ENCODE assay signal across 31 cellular contexts in genomic region chr12:130477221-130477620, GRCh38.
"Had no signal": no experiment of that assay in that cellular context is flagged by ENCODE, and none has a peak within 500 bp of the region (broad histone marks: within the 10 kb centered on the region; RNA-seq: fewer than 3 reads in every experiment).

No MANE protein-coding gene starts in this region.

- H3K36me3 Mint-ChIP-seq: activated naive CD8-positive, alpha-beta T cell had no signal

- H3K9me3 ChIP-seq: esophagus muscularis mucosa, gastrocnemius medialis had no signal

- ATAC-seq: activated CD4-positive, CD25-positive, alpha-beta regulatory T cell treated with anti-CD3 and anti-CD28 coated beads, Interleukin-2, amount 50 U/mL, for 24 hours; activated CD8-positive, alpha-beta T cell treated with anti-CD3 and anti-CD28 coated beads for 36 hours; activated T-cell treated with anti-CD3 and anti-CD28 coated beads, Interleukin-2, amount 50 U/mL, for 4 hours; activated T-helper 17 cell treated with anti-CD3 and anti-CD28 coated beads, Interleukin-2, amount 50 U/mL, for 72 hours; effector memory CD8-positive, alpha-beta T cell; foreskin keratinocyte; gastrocnemius medialis; T-helper 17 cell had no signal

- DNase-seq: activated B cell treated with CpG ODN at 0.5 μM for 24 hours; activated CD4-positive, alpha-beta T cell treated with anti-CD3 and anti-CD28 coated beads for 48 hours; activated CD4-positive, alpha-beta T cell treated with anti-CD3 and anti-CD28 coated beads, Interleukin-2, amount 50 U/mL, for 1 hour; activated CD4-positive, alpha-beta T cell treated with anti-CD3 and anti-CD28 coated beads, Interleukin-2, amount 50 U/mL, for 48 hours; activated CD8-positive, alpha-beta memory T cell treated with anti-CD3 and anti-CD28 coated beads for 24 hours; activated CD8-positive, alpha-beta T cell treated with anti-CD3 and anti-CD28 coated beads for 36 hours; activated effector memory CD4-positive, alpha-beta T cell treated with Interleukin-2 at 50 U/mL for 16 hours; activated gamma-delta T cell treated with Interleukin-2 at 50 U/mL for 16 hours; activated naive CD4-positive, alpha-beta T cell treated with anti-CD3 and anti-CD28 coated beads, Interleukin-2, amount 50 U/mL, for 16 hours; activated naive CD4-positive, alpha-beta T cell treated with Interleukin-2 at 50 U/mL for 16 hours; activated T-cell treated with anti-CD3 and anti-CD28 coated beads, Interleukin-2, amount 50 U/mL, for 4 hours; amniotic stem cell; brain microvascular endothelial cell; cortex of kidney; dermis blood vessel endothelial cell; effector CD4-positive, alpha-beta T cell; effector memory CD8-positive, alpha-beta T cell; erythroblast; foreskin keratinocyte; gastrocnemius medialis; glutamatergic neuron; T-helper 1 cell; T-helper 17 cell; T1000; WERI-Rb-1 had no signal

- H3K4me3 Mint-ChIP-seq: activated B cell treated with CpG ODN at 0.5 μM for 24 hours; activated CD8-positive, alpha-beta T cell treated with anti-CD3 and anti-CD28 coated beads for 36 hours; activated naive CD8-positive, alpha-beta T cell; activated T-cell treated with anti-CD3 and anti-CD28 coated beads, Interleukin-2, amount 50 U/mL, for 4 hours; activated T-helper 17 cell treated with anti-CD3 and anti-CD28 coated beads, Interleukin-2, amount 50 U/mL, for 72 hours; central memory CD8-positive, alpha-beta T cell; effector memory CD8-positive, alpha-beta T cell; T-helper 17 cell; T-helper 2 cell treated with Interferon-gamma antibody and Interleukin-4, amounts not matched to agents 5 μg/mL and 100 μg/mL, for 36 hours had no signal

- H3K9me3 Mint-ChIP-seq: activated B cell treated with CpG ODN at 0.5 μM for 24 hours; activated CD8-positive, alpha-beta T cell treated with anti-CD3 and anti-CD28 coated beads for 36 hours; activated T-cell treated with anti-CD3 and anti-CD28 coated beads, Interleukin-2, amount 50 U/mL, for 4 hours; activated T-helper 17 cell treated with anti-CD3 and anti-CD28 coated beads, Interleukin-2, amount 50 U/mL, for 72 hours; central memory CD8-positive, alpha-beta T cell; effector memory CD8-positive, alpha-beta T cell; T-helper 2 cell treated with Interferon-gamma antibody and Interleukin-4, amounts not matched to agents 5 μg/mL and 100 μg/mL, for 36 hours had no signal

- H3K27me3 Mint-ChIP-seq: activated B cell treated with CpG ODN at 0.5 μM for 24 hours; activated T-helper 17 cell treated with anti-CD3 and anti-CD28 coated beads, Interleukin-2, amount 50 U/mL, for 72 hours; central memory CD8-positive, alpha-beta T cell; T-helper 17 cell had no signal

- H3K27ac ChIP-seq: brain microvascular endothelial cell, esophagus muscularis mucosa, foreskin keratinocyte, gastrocnemius medialis, WERI-Rb-1 had no signal

- H3K27ac Mint-ChIP-seq: activated B cell treated with CpG ODN at 0.5 μM for 24 hours; activated CD8-positive, alpha-beta T cell treated with anti-CD3 and anti-CD28 coated beads for 36 hours; activated naive CD8-positive, alpha-beta T cell; activated T-helper 17 cell treated with anti-CD3 and anti-CD28 coated beads, Interleukin-2, amount 50 U/mL, for 72 hours; effector memory CD8-positive, alpha-beta T cell; T-helper 17 cell; T-helper 2 cell treated with Interferon-gamma antibody and Interleukin-4, amounts not matched to agents 5 μg/mL and 100 μg/mL, for 36 hours had no signal

- H3K36me3 ChIP-seq: brain microvascular endothelial cell, esophagus muscularis mucosa, gastrocnemius medialis, WERI-Rb-1 had no signal

- H3K27me3 ChIP-seq: brain microvascular endothelial cell, foreskin keratinocyte had no signal

- H3K4me3 ChIP-seq: esophagus muscularis mucosa, gastrocnemius medialis had no signal

- H3K4me1 ChIP-seq: esophagus muscularis mucosa, foreskin keratinocyte, gastrocnemius medialis had no signal

- H3K4me1 Mint-ChIP-seq: activated B cell treated with CpG ODN at 0.5 μM for 24 hours; activated T-helper 17 cell treated with anti-CD3 and anti-CD28 coated beads, Interleukin-2, amount 50 U/mL, for 72 hours; central memory CD8-positive, alpha-beta T cell; T-helper 17 cell had no signal
